ENCODE assay signal across 14 cellular contexts in genomic region chr3:2452249-2452648, GRCh38.
"Had no signal": no experiment of that assay in that cellular context is flagged by ENCODE, and none has a peak within 500 bp of the region (broad histone marks: within the 10 kb centered on the region; RNA-seq: fewer than 3 reads in every experiment).

No MANE protein-coding gene starts in this region.

- H3K27me3 ChIP-seq: breast epithelium, upper lobe of left lung had no signal

- DNase-seq: activated CD4-positive, alpha-beta T cell treated with anti-CD3 and anti-CD28 coated beads, Interleukin-2, amount 10 ng/mL, durations not matched to agents 24 days and 14 days; activated naive CD4-positive, alpha-beta T cell; aorta; hypothalamus; kidney glomerular epithelial cell; mucosa of descending colon; naive thymus-derived CD8-positive, alpha-beta T cell; nucleus accumbens; psoas muscle; stimulated activated CD4-positive, alpha-beta T cell treated with anti-CD3 and anti-CD28 coated beads, Interleukin-4, amount 100 ng/mL, for 1 hour; stimulated activated CD8-positive, alpha-beta memory T cell treated with anti-CD3 and anti-CD28 coated beads, Interleukin-4, amount 100 ng/mL, for 48 hours; upper lobe of left lung had no signal

- H3K9me3 ChIP-seq: breast epithelium, mucosa of descending colon, psoas muscle, upper lobe of left lung had no signal

- H3K27ac ChIP-seq: breast epithelium, psoas muscle, upper lobe of left lung, VCaP had no signal

- H3K4me1 ChIP-seq: breast epithelium, psoas muscle, upper lobe of left lung had no signal

- H3K36me3 ChIP-seq: breast epithelium, upper lobe of left lung had no signal

- H3K4me3 ChIP-seq: breast epithelium, mucosa of descending colon, psoas muscle, upper lobe of left lung had no signal
